Comparison of ENCODE assay signal across 1 cellular context in the genomic region with DNA sequence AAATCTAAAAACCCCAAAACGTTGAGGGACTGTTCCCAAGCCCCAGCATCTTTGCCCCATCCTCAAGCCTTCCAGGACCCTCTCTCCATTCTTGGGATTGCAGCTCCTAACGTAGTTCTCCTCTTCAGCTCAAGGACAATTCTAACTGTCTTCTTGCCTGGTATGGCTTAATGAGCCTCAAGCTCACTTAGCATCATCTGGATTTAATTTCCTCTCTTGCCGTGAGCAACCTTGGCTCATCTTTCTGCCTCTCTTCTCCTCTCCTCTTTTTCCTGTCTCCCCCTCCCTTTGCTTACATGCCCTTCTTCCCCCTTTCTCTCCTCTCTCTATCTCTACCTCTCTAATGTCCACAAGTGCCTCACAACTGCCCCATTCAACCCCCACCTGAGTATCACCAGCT.
TF ChIP-seq lines count a peak whose summit lies in the region.

No MANE protein-coding gene starts in this region.

TF ChIP-seq in H1, 55 proteins besides CTCF, POLR2A, EP300 and RAD21:
- TF ChIP-seq, protein P1, sequence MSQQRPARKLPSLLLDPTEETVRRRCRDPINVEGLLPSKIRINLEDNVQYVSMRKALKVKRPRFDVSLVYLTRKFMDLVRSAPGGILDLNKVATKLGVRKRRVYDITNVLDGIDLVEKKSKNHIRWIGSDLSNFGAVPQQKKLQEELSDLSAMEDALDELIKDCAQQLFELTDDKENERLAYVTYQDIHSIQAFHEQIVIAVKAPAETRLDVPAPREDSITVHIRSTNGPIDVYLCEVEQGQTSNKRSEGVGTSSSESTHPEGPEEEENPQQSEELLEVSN (IDR thresholded peaks at IDR 0.05) = no peak
- no peak for TF ChIP-seq KDM4A (IDR thresholded peaks at IDR 0.05; ENCODE audit: low read depth, low read length, severe bottlenecking)
- TF ChIP-seq ZNF274 (IDR thresholded peaks at IDR 0.05; ENCODE audit: borderline replicate concordance, extremely low read depth, low read length) = no peak
- TF ChIP-seq NRF1 (IDR thresholded peaks at IDR 0.05; ENCODE audit: low read depth, low read length) = no peak
- no peak for TF ChIP-seq RNF2 (IDR thresholded peaks at IDR 0.05; ENCODE audit: borderline replicate concordance, low read depth, low read length, missing control alignments, poor library complexity, severe bottlenecking)
- TF ChIP-seq NANOG (IDR thresholded peaks at IDR 0.05; ENCODE audit: insufficient read depth, low read depth, low read length, poor library complexity, severe bottlenecking) = no peak
- TF ChIP-seq EZH2 (IDR thresholded peaks at IDR 0.05; ENCODE audit: low read depth, low read length, severe bottlenecking) = no peak
- TF ChIP-seq FOSL1 (IDR thresholded peaks at IDR 0.05; ENCODE audit: insufficient read depth, low read depth, low read length) = no peak
- no peak for TF ChIP-seq RXRA (IDR thresholded peaks at IDR 0.05; ENCODE audit: insufficient read depth, low read depth, low read length)
- no peak for TF ChIP-seq CBX5 (IDR thresholded peaks at IDR 0.05; ENCODE audit: low read depth, low read length)
